In genomic region chr6:86215323-86215722, GRCh38 we compare ENCODE assay signal across 7 cellular contexts.
"Had no signal": no experiment of that assay in that cellular context is flagged by ENCODE, and none has a peak within 500 bp of the region (broad histone marks: within the 10 kb centered on the region; RNA-seq: fewer than 3 reads in every experiment).

No MANE protein-coding gene starts in this region.

- H2AFZ ChIP-seq: GM23248 had no signal

- H3K4me3 ChIP-seq: GM23248, HAP-1 had no signal

- H3K27ac ChIP-seq: GM23248 had no signal

- DNase-seq: GM23248, GOT3, H7, HFFc6, IMR-90 had no signal

- H3K9me3 ChIP-seq: HAP-1 had no signal

- H3K9ac ChIP-seq: GM23248 had no signal

- H3K36me3 ChIP-seq: HAP-1 had no signal

- H3K4me1 ChIP-seq: HAP-1 had no signal

- ATAC-seq: HCT116 had no signal
